1 cellular context compared by ENCODE assay signal in the genomic region with DNA sequence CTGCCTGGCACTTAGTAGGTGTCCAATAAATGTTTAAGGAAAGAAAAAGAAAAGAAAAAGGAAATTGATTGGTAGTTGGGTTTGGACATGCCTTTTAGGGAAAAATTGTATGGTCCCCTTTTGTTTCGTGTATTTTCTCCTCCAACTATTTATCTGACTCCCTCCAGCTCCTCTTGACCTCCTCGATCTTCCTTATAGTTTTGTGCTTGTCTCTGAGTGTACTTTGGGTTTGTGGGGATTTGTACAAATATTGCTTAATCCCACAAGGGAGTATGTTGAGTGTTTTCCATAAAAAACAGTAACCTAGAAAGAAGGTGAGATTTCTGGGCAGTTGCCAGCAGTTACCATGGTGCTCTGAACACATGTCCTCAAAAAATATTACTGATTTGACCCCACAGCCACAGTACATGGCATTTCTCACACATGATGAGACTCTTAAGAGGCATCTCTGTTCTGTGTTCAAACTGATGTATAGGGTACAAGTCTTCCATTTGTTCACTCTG.
TF ChIP-seq lines count a peak whose summit lies in the region.

No MANE protein-coding gene starts in this region.

TF ChIP-seq in HepG2, 621 proteins besides CTCF, POLR2A, EP300 and RAD21 (continued from another document):
- TF ChIP-seq, protein P1, sequence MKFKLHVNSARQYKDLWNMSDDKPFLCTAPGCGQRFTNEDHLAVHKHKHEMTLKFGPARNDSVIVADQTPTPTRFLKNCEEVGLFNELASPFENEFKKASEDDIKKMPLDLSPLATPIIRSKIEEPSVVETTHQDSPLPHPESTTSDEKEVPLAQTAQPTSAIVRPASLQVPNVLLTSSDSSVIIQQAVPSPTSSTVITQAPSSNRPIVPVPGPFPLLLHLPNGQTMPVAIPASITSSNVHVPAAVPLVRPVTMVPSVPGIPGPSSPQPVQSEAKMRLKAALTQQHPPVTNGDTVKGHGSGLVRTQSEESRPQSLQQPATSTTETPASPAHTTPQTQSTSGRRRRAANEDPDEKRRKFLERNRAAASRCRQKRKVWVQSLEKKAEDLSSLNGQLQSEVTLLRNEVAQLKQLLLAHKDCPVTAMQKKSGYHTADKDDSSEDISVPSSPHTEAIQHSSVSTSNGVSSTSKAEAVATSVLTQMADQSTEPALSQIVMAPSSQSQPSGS (CRISPR knock-in tag; IDR thresholded peaks at IDR 0.05): no peak
- TF ChIP-seq ZNF256 (CRISPR knock-in tag; conservative IDR thresholded peaks at IDR 0.05) (no peak), SCMH1 (CRISPR knock-in tag; IDR thresholded peaks at IDR 0.05; ENCODE audit: borderline replicate concordance) (no peak), ZNF350 (CRISPR knock-in tag; IDR thresholded peaks at IDR 0.05; ENCODE audit: borderline replicate concordance, low read depth) (no peak), ZNF75D (CRISPR knock-in tag; IDR thresholded peaks at IDR 0.05; ENCODE audit: borderline replicate concordance) (no peak)
- TF ChIP-seq, protein P2, sequence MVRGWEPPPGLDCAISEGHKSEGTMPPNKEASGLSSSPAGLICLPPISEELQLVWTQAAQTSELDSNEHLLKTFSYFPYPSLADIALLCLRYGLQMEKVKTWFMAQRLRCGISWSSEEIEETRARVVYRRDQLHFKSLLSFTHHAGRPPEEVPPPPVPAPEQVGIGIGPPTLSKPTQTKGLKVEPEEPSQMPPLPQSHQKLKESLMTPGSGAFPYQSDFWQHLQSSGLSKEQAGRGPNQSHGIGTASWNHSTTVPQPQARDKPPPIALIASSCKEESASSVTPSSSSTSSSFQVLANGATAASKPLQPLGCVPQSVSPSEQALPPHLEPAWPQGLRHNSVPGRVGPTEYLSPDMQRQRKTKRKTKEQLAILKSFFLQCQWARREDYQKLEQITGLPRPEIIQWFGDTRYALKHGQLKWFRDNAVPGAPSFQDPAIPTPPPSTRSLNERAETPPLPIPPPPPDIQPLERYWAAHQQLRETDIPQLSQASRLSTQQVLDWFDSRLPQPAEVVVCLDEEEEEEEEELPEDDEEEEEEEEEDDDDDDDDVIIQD (CRISPR knock-in tag; IDR thresholded peaks at IDR 0.05; ENCODE audit: low read depth): no peak
